In the genomic region with DNA sequence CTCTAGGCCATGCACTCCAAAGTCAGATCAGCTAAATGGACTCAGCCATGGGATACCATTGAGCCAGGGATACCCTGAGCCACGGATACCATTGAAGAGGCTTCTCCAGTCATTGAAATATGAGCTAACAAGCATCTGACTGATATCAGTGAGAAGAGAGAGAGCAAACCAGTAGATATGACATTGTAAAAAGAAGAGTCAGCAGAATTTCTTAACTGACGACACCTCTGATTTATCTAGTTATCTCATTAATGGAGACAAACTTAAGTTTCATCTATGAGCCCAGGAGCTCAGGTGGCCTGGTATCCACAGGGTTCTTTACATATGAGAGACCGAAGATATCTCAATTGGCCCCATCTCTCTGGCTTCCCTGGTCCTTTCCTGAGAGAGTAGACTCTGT, we compare ENCODE assay signal across 34 cellular contexts.
"Had no signal": no experiment of that assay in that cellular context is flagged by ENCODE, and none has a peak within 500 bp of the region (broad histone marks: within the 10 kb centered on the region; RNA-seq: fewer than 3 reads in every experiment).

No MANE protein-coding gene starts in this region.

- H3K27me3 ChIP-seq: adrenal gland, ascending aorta, body of pancreas, brain microvascular endothelial cell, breast epithelium had no signal

- H3K4me3 ChIP-seq: adrenal gland, ascending aorta, body of pancreas, breast epithelium, cardiac muscle cell had no signal

- H3K4me1 ChIP-seq: adrenal gland, ascending aorta, body of pancreas, breast epithelium had no signal

- DNase-seq: activated effector memory CD4-positive, alpha-beta T cell treated with anti-CD3 and anti-CD28 coated beads, Interleukin-2, amount 50 U/mL, for 16 hours; activated effector memory CD4-positive, alpha-beta T cell treated with Interleukin-2 at 50 U/mL for 16 hours; activated gamma-delta T cell; activated gamma-delta T cell treated with Interleukin-2 at 50 U/mL for 16 hours; activated naive CD4-positive, alpha-beta T cell; activated naive CD4-positive, alpha-beta T cell treated with anti-CD3 and anti-CD28 coated beads for 36 hours; activated naive CD4-positive, alpha-beta T cell treated with anti-CD3 and anti-CD28 coated beads, Interleukin-2, amount 10 ng/mL, durations not matched to agents 7 days and 5 days; activated naive CD4-positive, alpha-beta T cell treated with anti-CD3 and anti-CD28 coated beads, Interleukin-2, amount 50 U/mL, for 16 hours; activated naive CD4-positive, alpha-beta T cell treated with Interleukin-2 at 50 U/mL for 16 hours; activated naive CD8-positive, alpha-beta T cell treated with anti-CD3 and anti-CD28 coated beads for 36 hours; activated naive CD8-positive, alpha-beta T cell treated with anti-CD3 and anti-CD28 coated beads, Interleukin-2, amount 10 ng/mL, durations not matched to agents 7 days and 5 days; activated naive CD8-positive, alpha-beta T cell treated with anti-CD3 and anti-CD28 coated beads, Interleukin-2, amount 50 U/mL, for 24 hours; activated T-cell treated with anti-CD3 and anti-CD28 coated beads, Interleukin-2, amount 50 U/mL, for 1 hour; activated T-cell treated with anti-CD3 and anti-CD28 coated beads, Interleukin-2, amount 50 U/mL, for 24 hours; activated T-cell treated with anti-CD3 and anti-CD28 coated beads, Interleukin-2, amount 50 U/mL, for 4 hours; activated T-cell treated with anti-CD3 and anti-CD28 coated beads, Interleukin-2, amount 50 U/mL, for 48 hours; activated T-cell treated with anti-CD3 and anti-CD28 coated beads, Interleukin-2, amount 50 U/mL, for 72 hours; adrenal gland; amniotic stem cell; amygdala; anterior cingulate cortex; aorta; body of pancreas; brain microvascular endothelial cell; caudate nucleus; central memory CD4-positive, alpha-beta T cell; cerebellar nuclear complex had no signal

- H3K9me3 ChIP-seq: adrenal gland, ascending aorta, body of pancreas, breast epithelium had no signal

- H3K27ac ChIP-seq: adrenal gland, ascending aorta, body of pancreas, brain microvascular endothelial cell, breast epithelium, cardiac muscle cell had no signal

- H3K36me3 ChIP-seq: adrenal gland, brain microvascular endothelial cell, breast epithelium, cardiac muscle cell had no signal

- ATAC-seq: activated naive CD4-positive, alpha-beta T cell treated with anti-CD3 and anti-CD28 coated beads, Interleukin-2, amount 50 U/mL, for 72 hours; activated naive CD8-positive, alpha-beta T cell treated with anti-CD3 and anti-CD28 coated beads, Interleukin-2, amount 50 U/mL, for 24 hours; activated T-cell treated with anti-CD3 and anti-CD28 coated beads, Interleukin-2, amount 50 U/mL, for 4 hours; activated T-cell treated with anti-CD3 and anti-CD28 coated beads, Interleukin-2, amount 50 U/mL, for 72 hours; activated T-helper 17 cell treated with anti-CD3 and anti-CD28 coated beads, Interleukin-2, amount 50 U/mL, for 72 hours; body of pancreas had no signal

- FAIRE-seq: astrocyte, bronchial epithelial cell had no signal
